In the genomic region with DNA sequence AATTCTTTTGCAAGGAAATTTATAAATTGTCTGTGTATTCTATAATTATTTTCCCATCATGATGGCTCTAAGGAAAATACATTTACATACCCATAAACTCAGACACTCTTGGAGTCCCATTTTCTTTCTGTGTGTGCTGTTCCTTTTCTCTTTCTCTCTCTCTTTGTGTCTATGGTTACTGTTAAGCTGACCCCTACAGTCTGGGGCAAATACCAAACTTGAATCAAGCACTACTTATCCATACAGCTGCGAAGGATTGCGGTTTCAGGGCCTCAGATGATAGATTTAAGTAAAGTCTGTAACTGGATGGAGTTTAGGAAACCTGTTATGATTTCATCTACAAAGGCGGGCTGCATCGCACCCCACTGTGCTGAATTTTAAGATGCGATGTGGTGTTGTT, we compare ENCODE assay signal across 11 cellular contexts.
A peak's percentile ranks its signal among the peaks of the same experiment; 100 is the strongest.
DNase-seq lines count a peak whose midpoint lies in the region; ATAC-seq and TF ChIP-seq lines count a peak whose summit lies in the region.
"Had no signal": no experiment of that assay in that cellular context is flagged by ENCODE, and none has a peak within 500 bp of the region (broad histone marks: within the 10 kb centered on the region; RNA-seq: fewer than 3 reads in every experiment).

No MANE protein-coding gene starts in this region.

- no peaks in the 10 kb centered on the region for H3K79me2 ChIP-seq in mesendoderm (ENCODE audit: control insufficient read depth, insufficient read depth, low read length)

- no peak overlapping the region for H3K27ac ChIP-seq in mesendoderm (ENCODE audit: low read depth, low read length)
- peak overlapping the region; percentile 0 to 90 (median 78) for H3K27ac ChIP-seq in upper lobe of left lung

- H3K4me3 ChIP-seq in mesendoderm (ENCODE audit: low read length): no peak overlapping the region
- peak overlapping the region in 2 of 4 donors; percentile 31 to 51 for H3K4me3 ChIP-seq in upper lobe of left lung

- H3K27me3 ChIP-seq in mesendoderm (ENCODE audit: insufficient read depth, low read length, poor library complexity): no peaks in the 10 kb centered on the region
- H3K27me3 ChIP-seq in upper lobe of left lung: no peaks in the 10 kb centered on the region

- TF ChIP-seq POLR2A in upper lobe of left lung (IDR thresholded peaks at IDR 0.05): no peak

- H3K36me3 ChIP-seq in mesendoderm (ENCODE audit: control insufficient read depth, insufficient read depth, low read length): no peaks in the 10 kb centered on the region
- no peaks in the 10 kb centered on the region for H3K36me3 ChIP-seq in upper lobe of left lung

- H3K79me1 ChIP-seq in mesendoderm (ENCODE audit: low read length): no peaks in the 10 kb centered on the region

- WGBS in mesendoderm (ENCODE audit: extremely low coverage, insufficient coverage, low lambda C conversion rate): no CpG with 5 or more reads among the region's 5 CpGs
- WGBS in upper lobe of left lung, 2 donors: 71 to 80% methylated on average over 5 of the region's 5 CpGs

- no peak for TF ChIP-seq CTCF in chondrocyte (IDR thresholded peaks at IDR 0.05)
- no peak for TF ChIP-seq CTCF in upper lobe of left lung (IDR thresholded peaks at IDR 0.05)

- H4K8ac ChIP-seq in mesendoderm (ENCODE audit: low read depth, low read length): no peak overlapping the region

- H3K4me1 Mint-ChIP-seq in chondrocyte (ENCODE audit: low read depth): peaks cover 86% of the 10 kb centered on the region

- H3K9ac ChIP-seq in mesendoderm (ENCODE audit: low read length): no peak overlapping the region

- no peak overlapping the region for H3K18ac ChIP-seq in mesendoderm (ENCODE audit: low read length)

- H2BK15ac ChIP-seq in mesendoderm (replicated peaks; ENCODE audit: low read depth): no peak overlapping the region

- H3K36me3 Mint-ChIP-seq in chondrocyte (ENCODE audit: low read depth): no peaks in the 10 kb centered on the region

- H3K4me2 ChIP-seq in mesendoderm (ENCODE audit: low read length): no peak overlapping the region

- no peaks in the 10 kb centered on the region for H3K27me3 Mint-ChIP-seq in chondrocyte (ENCODE audit: low read depth)

- peak; percentile 7 for DNase-seq in NCI-H748 (lab: John Stamatoyannopoulos, UW; ENCODE audit: unreplicated experiment)
- no peak for DNase-seq in NCI-H748 treated with DMSO at 0.1 percent for 48 hours (lab: John Stamatoyannopoulos, UW)
- no peak for DNase-seq in chondrocyte (ENCODE audit: low spot score)
- peak; percentile 48 for DNase-seq in mesendoderm
- no peak for DNase-seq in upper lobe of left lung
- no peak for DNase-seq in effector CD4-positive, alpha-beta T cell
- no peak for DNase-seq in NCI-H2029 treated with DMSO at 0.1 percent for 48 hours (lab: John Stamatoyannopoulos, UW)
- no peak for DNase-seq in HuH-7 (ENCODE audit: low spot score)
- DNase-seq: activated naive CD4-positive, alpha-beta T cell treated with anti-CD3 and anti-CD28 coated beads, Interleukin-2, amount 50 U/mL, for 16 hours; MV-4-11; OCI-M1 had no signal

- peak overlapping the region; percentile 46 for H3K56ac ChIP-seq in mesendoderm (ENCODE audit: low read length)

- H2BK120ac ChIP-seq in mesendoderm (ENCODE audit: low read depth, low read length): no peak overlapping the region

- no peak overlapping the region for H3K4ac ChIP-seq in mesendoderm (ENCODE audit: low read depth, low read length)

- peak in 1 of 2 donors; percentile 7 for ATAC-seq in upper lobe of left lung (ENCODE audit: low FRiP score in 2 of 2)

- no peak overlapping the region for H4K5ac ChIP-seq in mesendoderm (ENCODE audit: low read length)

- no peak overlapping the region for H2AK5ac ChIP-seq in mesendoderm (ENCODE audit: low read length)

- no peak overlapping the region for H2BK5ac ChIP-seq in mesendoderm (ENCODE audit: low read length)

- no peaks in the 10 kb centered on the region for H3K9me3 Mint-ChIP-seq in chondrocyte (ENCODE audit: low read depth)

- H3K4me3 Mint-ChIP-seq in chondrocyte (ENCODE audit: unreplicated experiment): peak overlapping the region; percentile 83

- peak overlapping the region; percentile 99 for H3K27ac Mint-ChIP-seq in chondrocyte (ENCODE audit: unreplicated experiment)

- no peaks in the 10 kb centered on the region for H3K9me3 ChIP-seq in upper lobe of left lung

- H3K23ac ChIP-seq in mesendoderm (ENCODE audit: low read length): no peak overlapping the region

- H3K4me1 ChIP-seq in mesendoderm (ENCODE audit: control insufficient read depth, low read depth, low read length) (peaks cover 11% of the 10 kb centered on the region), upper lobe of left lung (peaks cover 0 to 19% (median 9%) of the 10 kb centered on the region in 4 donors)

- TF ChIP-seq EP300 in upper lobe of left lung (IDR thresholded peaks at IDR 0.05): no peak

Comparison
In these comparisons a context has a peak if more than half of its experiments do, and no peak if none do; other contexts are left out.
1. DNase-seq: peak in NCI-H748 (single experiment) and mesendoderm (single experiment); none in NCI-H748 treated with DMSO at 0.1 percent for 48 hours (single experiment), chondrocyte (single experiment), upper lobe of left lung (0 of 2), effector CD4-positive, alpha-beta T cell (single experiment), NCI-H2029 treated with DMSO at 0.1 percent for 48 hours (single experiment) and HuH-7 (single experiment).